In genomic region chr11:72553748-72554147, GRCh38 we compare ENCODE assay signal across 12 cellular contexts.
DNase-seq lines count a peak whose midpoint lies in the region; ATAC-seq and TF ChIP-seq lines count a peak whose summit lies in the region.
"Had no signal": no experiment of that assay in that cellular context is flagged by ENCODE, and none has a peak within 500 bp of the region (broad histone marks: within the 10 kb centered on the region; RNA-seq: fewer than 3 reads in every experiment).

No MANE protein-coding gene starts in this region.

- H3K9me3 Mint-ChIP-seq in activated T-cell treated with anti-CD3 and anti-CD28 coated beads, Interleukin-2, amount 50 U/mL, for 4 hours, result no peaks in the 10 kb centered on the region
- no peaks in the 10 kb centered on the region for H3K9me3 Mint-ChIP-seq in activated naive CD4-positive, alpha-beta T cell treated with anti-CD3 and anti-CD28 coated beads, Interleukin-2, amount 50 U/mL, for 72 hours
- H3K9me3 Mint-ChIP-seq in chondrocyte (ENCODE audit: low read depth), result no peaks in the 10 kb centered on the region
- H3K9me3 Mint-ChIP-seq: CD4-positive, alpha-beta T cell had no signal

- no peaks in the 10 kb centered on the region for H3K9me3 ChIP-seq in Karpas-422 (ENCODE audit: low read length)

- TF ChIP-seq CTCF in retinal pigment epithelial cell (conservative IDR thresholded peaks at IDR 0.05; ENCODE audit: low read depth, low read length) (peak; percentile 19), chondrocyte (IDR thresholded peaks at IDR 0.05) (no peak)

- H3K27me3 ChIP-seq in Karpas-422 (ENCODE audit: low read length), result no peaks in the 10 kb centered on the region

- H3K9ac ChIP-seq in Karpas-422 (ENCODE audit: low read length), result no peak overlapping the region

- peaks cover 3% of the 10 kb centered on the region for H3K4me1 Mint-ChIP-seq in activated T-cell treated with anti-CD3 and anti-CD28 coated beads, Interleukin-2, amount 50 U/mL, for 4 hours (ENCODE audit: low read depth)
- H3K4me1 Mint-ChIP-seq in chondrocyte (ENCODE audit: low read depth), result no peaks in the 10 kb centered on the region

- no peaks in the 10 kb centered on the region for H3K36me3 ChIP-seq in Karpas-422 (ENCODE audit: insufficient read depth, low read length)

- H3K27ac Mint-ChIP-seq in activated naive CD4-positive, alpha-beta T cell treated with anti-CD3 and anti-CD28 coated beads, Interleukin-2, amount 50 U/mL, for 72 hours, result no peak overlapping the region
- H3K27ac Mint-ChIP-seq in chondrocyte (ENCODE audit: unreplicated experiment), result no peak overlapping the region
- H3K27ac Mint-ChIP-seq: CD4-positive, alpha-beta T cell; nephron progenitor cell had no signal

- H3K27ac ChIP-seq in Karpas-422 (ENCODE audit: low read length), result no peak overlapping the region

- H3K4me3 ChIP-seq in Karpas-422 (ENCODE audit: low read length) (no peak overlapping the region), retinal pigment epithelial cell (ENCODE audit: low read length) (no peak overlapping the region)

- H3K79me2 ChIP-seq in Karpas-422 (ENCODE audit: low read length), result no peaks in the 10 kb centered on the region

- H3K4me2 ChIP-seq in Karpas-422 (ENCODE audit: low read depth, low read length, poor library complexity, severe bottlenecking), result no peak overlapping the region

- no peaks in the 10 kb centered on the region for H3K9me2 ChIP-seq in Karpas-422 (replicated peaks; ENCODE audit: insufficient read depth, low read length)

- no peaks in the 10 kb centered on the region for H4K20me1 ChIP-seq in Karpas-422 (ENCODE audit: insufficient read depth, low read depth, low read length)

- DNase-seq in activated T-cell treated with anti-CD3 and anti-CD28 coated beads, Interleukin-2, amount 50 U/mL, for 48 hours, result peak; percentile 52 to 55
- no peak for DNase-seq in activated T-cell treated with anti-CD3 and anti-CD28 coated beads, Interleukin-2, amount 50 U/mL, for 4 hours
- DNase-seq in Karpas-422 (peak; percentile 77), retinal pigment epithelial cell (ENCODE audit: low read depth) (no peak), chondrocyte (ENCODE audit: low spot score) (no peak)
- peak in 1 of 2 donors; percentile 19 for DNase-seq in activated naive CD4-positive, alpha-beta T cell treated with anti-CD3 and anti-CD28 coated beads, Interleukin-2, amount 50 U/mL, for 72 hours (ENCODE audit: low spot score in 2 of 2)
- DNase-seq: CD4-positive, alpha-beta T cell; head of caudate nucleus; NCI-H2227 treated with DMSO at 0.1 percent for 48 hours; nephron progenitor cell had no signal

- H3K36me3 Mint-ChIP-seq in activated T-cell treated with anti-CD3 and anti-CD28 coated beads, Interleukin-2, amount 50 U/mL, for 4 hours (ENCODE audit: insufficient read depth), result no peaks in the 10 kb centered on the region
- H3K36me3 Mint-ChIP-seq in activated naive CD4-positive, alpha-beta T cell treated with anti-CD3 and anti-CD28 coated beads, Interleukin-2, amount 50 U/mL, for 72 hours, result no peaks in the 10 kb centered on the region
- peaks cover 1% of the 10 kb centered on the region for H3K36me3 Mint-ChIP-seq in chondrocyte (ENCODE audit: low read depth)

- H3K4me3 Mint-ChIP-seq in activated T-cell treated with anti-CD3 and anti-CD28 coated beads, Interleukin-2, amount 50 U/mL, for 4 hours, result no peak overlapping the region
- H3K4me3 Mint-ChIP-seq in chondrocyte (ENCODE audit: unreplicated experiment), result no peak overlapping the region
- H3K4me3 Mint-ChIP-seq: CD4-positive, alpha-beta T cell; nephron progenitor cell had no signal

- no peak for ATAC-seq in activated T-cell treated with anti-CD3 and anti-CD28 coated beads, Interleukin-2, amount 50 U/mL, for 4 hours
- peak; percentile 37 to 59 for ATAC-seq in activated naive CD4-positive, alpha-beta T cell treated with anti-CD3 and anti-CD28 coated beads, Interleukin-2, amount 50 U/mL, for 72 hours
- no peak for ATAC-seq in GM19324 (IDR thresholded peaks at IDR 0.05; ENCODE audit: low FRiP score, unreplicated experiment)
- no peak for ATAC-seq in HG02840 (IDR thresholded peaks at IDR 0.05; ENCODE audit: low FRiP score, unreplicated experiment)

- no peak overlapping the region for H2AFZ ChIP-seq in Karpas-422 (ENCODE audit: low read length)

- H3K27me3 Mint-ChIP-seq in activated T-cell treated with anti-CD3 and anti-CD28 coated beads, Interleukin-2, amount 50 U/mL, for 4 hours (ENCODE audit: low read depth), result peaks cover 10% of the 10 kb centered on the region
- H3K27me3 Mint-ChIP-seq in chondrocyte (ENCODE audit: low read depth), result peaks cover 57% of the 10 kb centered on the region

- H3K4me1 ChIP-seq in Karpas-422 (ENCODE audit: low read length), result no peaks in the 10 kb centered on the region

Comparison
In these comparisons a context has a peak if more than half of its experiments do, and no peak if none do; other contexts are left out.
1. DNase-seq: peak in activated T-cell treated with anti-CD3 and anti-CD28 coated beads, Interleukin-2, amount 50 U/mL, for 48 hours (2 of 2) and Karpas-422 (single experiment); none in activated T-cell treated with anti-CD3 and anti-CD28 coated beads, Interleukin-2, amount 50 U/mL, for 4 hours (single experiment), retinal pigment epithelial cell (single experiment) and chondrocyte (single experiment).
2. ATAC-seq: peak in activated naive CD4-positive, alpha-beta T cell treated with anti-CD3 and anti-CD28 coated beads, Interleukin-2, amount 50 U/mL, for 72 hours (2 of 2); none in activated T-cell treated with anti-CD3 and anti-CD28 coated beads, Interleukin-2, amount 50 U/mL, for 4 hours (0 of 2), GM19324 (single experiment) and HG02840 (single experiment).